ENCODE assay signal across 8 cellular contexts in genomic region chr16:57576429-57576870, GRCh38. TPM values are rescaled to one million over a fixed set of nuclear protein-coding genes. Genes with fewer than 3 reads are reported as not detected.
DNase-seq lines count a peak whose midpoint lies in the region; ATAC-seq and TF ChIP-seq lines count a peak whose summit lies in the region.

No MANE protein-coding gene starts in this region.

- peak; percentile 75 to 91 (median 90) for TF ChIP-seq CTCF in Peyer's patch (IDR thresholded peaks at IDR 0.05)
- TF ChIP-seq CTCF in fibroblast of pulmonary artery (IDR thresholded peaks at IDR 0.05; ENCODE audit: low read length, missing control alignments), result peak; percentile 99

- H3K9ac ChIP-seq in BLaER1 treated with 17β-estradiol and CSF1 and Interleukin-3, amounts not matched to agents 10 nM and 100 nM, result 0 out of 22 replicates have a peak overlapping the region, but pooled peaks of 2 of the 11 experiments have one; percentile 3 to 29

- H3K36me3 ChIP-seq in BLaER1 treated with 17β-estradiol and CSF1 and Interleukin-3, amounts not matched to agents 10 nM and 100 nM, result peaks cover 0 to 16% (median 0%) of the 10 kb centered on the region in 11 experiments; a peak in 1 of 22 replicates
- no peaks in the 10 kb centered on the region for H3K36me3 ChIP-seq in Peyer's patch

- H3K27me3 ChIP-seq in BLaER1 treated with 17β-estradiol and CSF1 and Interleukin-3, amounts not matched to agents 10 nM and 100 nM, result no peaks in the 10 kb centered on the region
- H3K27me3 ChIP-seq in Peyer's patch, result no peaks in the 10 kb centered on the region

- peak; percentile 59 for DNase-seq in KG1 (lab: John Stamatoyannopoulos, UW)
- peak; percentile 82 to 94 (median 83) for DNase-seq in Peyer's patch
- peak; percentile 93 to 94 for DNase-seq in activated T-cell treated with anti-CD3 and anti-CD28 coated beads, Interleukin-2, amount 50 U/mL, for 48 hours
- DNase-seq in fibroblast of pulmonary artery (ENCODE audit: low read depth), result peak; percentile 78
- peak; percentile 26 for DNase-seq in non-pigmented ciliary epithelial cell (ENCODE audit: low read depth)
- peak; percentile 90 for DNase-seq in superior temporal gyrus (ENCODE audit: extremely low spot score)

- H3K4me3 ChIP-seq in BLaER1 treated with 17β-estradiol and CSF1 and Interleukin-3, amounts not matched to agents 10 nM and 100 nM, result no peak overlapping the region
- H3K4me3 ChIP-seq in Peyer's patch, result no peak overlapping the region
- H3K4me3 ChIP-seq in fibroblast of pulmonary artery (replicated peaks; ENCODE audit: low read depth, low read length), result no peak overlapping the region

- no peaks in the 10 kb centered on the region for H3K9me3 ChIP-seq in BLaER1 treated with 17β-estradiol and CSF1 and Interleukin-3, amounts not matched to agents 10 nM and 100 nM (replicated peaks in 1 of 11)
- H3K9me3 ChIP-seq in Peyer's patch, result no peaks in the 10 kb centered on the region

- peak overlapping the region in 3 of 11 experiments; percentile 73 to 78 (median 76); a peak in 2 of 22 replicates for H3K27ac ChIP-seq in BLaER1 treated with 17β-estradiol and CSF1 and Interleukin-3, amounts not matched to agents 10 nM and 100 nM
- no peak overlapping the region for H3K27ac ChIP-seq in Peyer's patch

- H4K20me1 ChIP-seq in BLaER1 treated with 17β-estradiol and CSF1 and Interleukin-3, amounts not matched to agents 10 nM and 100 nM, result no peaks in the 10 kb centered on the region

- peak; percentile 39 for ATAC-seq in GM19324 (IDR thresholded peaks at IDR 0.05; ENCODE audit: low FRiP score, unreplicated experiment)

- TF ChIP-seq POLR2A in Peyer's patch (IDR thresholded peaks at IDR 0.05), result no peak

- peaks cover 29 to 65% (median 41%) of the 10 kb centered on the region in 10 experiments for H3K4me1 ChIP-seq in BLaER1 treated with 17β-estradiol and CSF1 and Interleukin-3, amounts not matched to agents 10 nM and 100 nM
- H3K4me1 ChIP-seq in Peyer's patch, result no peaks in the 10 kb centered on the region

- H3K4me2 ChIP-seq in BLaER1 treated with 17β-estradiol and CSF1 and Interleukin-3, amounts not matched to agents 10 nM and 100 nM, result peak overlapping the region; percentile 65 to 93 (median 87)

RNA-seq across cellular contexts. Expression of gene ADGRG5, which starts 34.0 kb away (rescaled TPM):
- total RNA-seq in Peyer's patch, result 10 to 100 TPM in 1 of 4 donors, 1 to 10 TPM in 3; 3.0 to 30.5 (median 4.3) TPM

RNA-seq across cellular contexts. Expression of gene CCDC102A, which starts 40.1 kb away (rescaled TPM):
- total RNA-seq in Peyer's patch, result 10 to 100 TPM in 1 of 4 donors, 1 to 10 TPM in 3; 1.7 to 10.7 (median 2.5) TPM

RNA-seq across cellular contexts. Expression of gene ADGRG1, which starts 52.0 kb away (rescaled TPM):
- 10 to 100 TPM; 12.8 to 50.3 (median 34.7) TPM for total RNA-seq in Peyer's patch

Comparison
In these comparisons a context has a peak if more than half of its experiments do, and no peak if none do; other contexts are left out.
1. DNase-seq: peak in every context shown above with its lines; median percentile 94 in activated T-cell treated with anti-CD3 and anti-CD28 coated beads, Interleukin-2, amount 50 U/mL, for 48 hours; 90 in superior temporal gyrus; 83 in Peyer's patch; 78 in fibroblast of pulmonary artery; 59 in KG1; 26 in non-pigmented ciliary epithelial cell.